Comparison of ENCODE assay signal across 29 cellular contexts in the genomic region with DNA sequence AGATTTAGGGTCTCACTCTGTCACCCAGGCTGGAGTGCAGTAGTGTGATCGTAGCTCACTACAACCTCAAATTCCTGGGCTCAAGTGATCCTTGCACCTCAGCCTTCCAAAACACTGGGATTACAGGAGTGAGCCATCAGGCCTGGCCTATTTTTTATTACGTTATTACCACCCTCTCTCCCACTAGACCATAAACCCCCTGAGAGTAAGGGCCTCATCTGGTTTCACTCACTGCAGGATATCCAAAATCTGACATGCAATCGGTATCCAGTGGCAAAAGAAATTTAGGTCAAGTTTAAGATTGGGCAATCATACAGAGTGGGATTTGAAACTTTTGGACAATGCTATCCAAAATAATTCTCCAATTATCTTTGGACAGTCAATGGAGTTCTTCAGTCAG.
"Had no signal": no experiment of that assay in that cellular context is flagged by ENCODE, and none has a peak within 500 bp of the region (broad histone marks: within the 10 kb centered on the region; RNA-seq: fewer than 3 reads in every experiment).

No MANE protein-coding gene starts in this region.

- ATAC-seq: activated CD4-positive, alpha-beta T cell treated with anti-CD3 and anti-CD28 coated beads for 36 hours; activated CD8-positive, alpha-beta memory T cell treated with anti-CD3 and anti-CD28 coated beads, Interleukin-2, amount 10 ng/mL, durations not matched to agents 7 days and 5 days; activated CD8-positive, alpha-beta T cell treated with anti-CD3 and anti-CD28 coated beads, Interleukin-2, amount 10 ng/mL, durations not matched to agents 7 days and 5 days; activated naive CD8-positive, alpha-beta T cell treated with anti-CD3 and anti-CD28 coated beads, Interleukin-2, amount 50 U/mL, for 24 hours; body of pancreas; gastroesophageal sphincter had no signal

- H3K4me1 ChIP-seq: adrenal gland, body of pancreas, colonic mucosa, gastroesophageal sphincter had no signal

- H3K9me3 ChIP-seq: adrenal gland, body of pancreas, colonic mucosa, gastroesophageal sphincter, heart right ventricle had no signal

- H3K27ac ChIP-seq: adrenal gland, body of pancreas, colonic mucosa, epithelial cell of prostate, gastroesophageal sphincter, heart right ventricle had no signal

- FAIRE-seq: endometrium, endothelial cell of umbilical vein had no signal

- DNase-seq: activated CD4-positive, alpha-beta memory T cell treated with anti-CD3 and anti-CD28 coated beads for 36 hours; activated CD4-positive, alpha-beta T cell treated with anti-CD3 and anti-CD28 coated beads for 36 hours; activated CD4-positive, alpha-beta T cell treated with anti-CD3 and anti-CD28 coated beads, Interleukin-2, amount 10 ng/mL, durations not matched to agents 24 days and 14 days; activated CD4-positive, CD25-positive, alpha-beta regulatory T cell; activated CD4-positive, CD25-positive, alpha-beta regulatory T cell treated with anti-CD3 and anti-CD28 coated beads, Interleukin-2, amount 50 U/mL, for 72 hours; activated CD8-positive, alpha-beta memory T cell treated with anti-CD3 and anti-CD28 coated beads, Interleukin-2, amount 10 ng/mL, durations not matched to agents 7 days and 5 days; activated CD8-positive, alpha-beta memory T cell treated with anti-CD3 and anti-CD28 coated beads, Interleukin-2, amount 50 U/mL, for 4 hours; activated CD8-positive, alpha-beta T cell treated with anti-CD3 and anti-CD28 coated beads, Interleukin-2, amount 10 ng/mL, durations not matched to agents 7 days and 5 days; activated effector memory CD4-positive, alpha-beta T cell treated with anti-CD3 and anti-CD28 coated beads, Interleukin-2, amount 50 U/mL, for 16 hours; activated naive CD4-positive, alpha-beta T cell treated with anti-CD3 and anti-CD28 coated beads for 36 hours; activated naive CD8-positive, alpha-beta T cell treated with anti-CD3 and anti-CD28 coated beads for 36 hours; activated naive CD8-positive, alpha-beta T cell treated with anti-CD3 and anti-CD28 coated beads, Interleukin-2, amount 50 U/mL, for 24 hours; activated T-cell treated with anti-CD3 and anti-CD28 coated beads, Interleukin-2, amount 50 U/mL, for 1 hour; activated T-cell treated with anti-CD3 and anti-CD28 coated beads, Interleukin-2, amount 50 U/mL, for 48 hours; adrenal gland; amygdala; aorta; body of pancreas; central memory CD4-positive, alpha-beta T cell; cerebellar nuclear complex; colonic mucosa; effector CD8-positive, alpha-beta T cell; foreskin melanocyte; heart right ventricle; T-helper 2 cell had no signal

- H3K36me3 ChIP-seq: adrenal gland, colonic mucosa, gastroesophageal sphincter, heart right ventricle had no signal

- H3K27me3 ChIP-seq: adrenal gland, body of pancreas, colonic mucosa, gastroesophageal sphincter, heart right ventricle had no signal

- H3K4me3 ChIP-seq: adrenal gland, body of pancreas, colonic mucosa, gastroesophageal sphincter, heart right ventricle had no signal
